ENCODE assay signal across 8 cellular contexts in genomic region chr14:73887704-73888459, GRCh38. TPM values are rescaled to one million over a fixed set of nuclear protein-coding genes. Genes with fewer than 3 reads are reported as not detected.
DNase-seq lines count a peak whose midpoint lies in the region; ATAC-seq and TF ChIP-seq lines count a peak whose summit lies in the region.

No MANE protein-coding gene starts in this region.

- H2BK15ac ChIP-seq in H9 (ENCODE audit: low read depth, low read length), result no peak overlapping the region

- H3K9ac ChIP-seq in H9 (ENCODE audit: extremely low read depth, insufficient read length, low read length) (peak overlapping the region; percentile 85), SK-N-MC (ENCODE audit: insufficient read length) (peak overlapping the region; percentile 96), skeletal muscle satellite cell (ENCODE audit: low read depth, low read length) (peak overlapping the region; percentile 99)

- no peak overlapping the region for H3K14ac ChIP-seq in H9 (ENCODE audit: insufficient read depth, low read length)

- peak overlapping the region; percentile 86 to 91 for H3K4me3 Mint-ChIP-seq in H9

- DNase-seq in H9 (no peak), SK-N-MC (ENCODE audit: low read depth, low spot score) (no peak), fibroblast of peridontal ligament (ENCODE audit: extremely low read depth) (peak; percentile 18), HCEC 1CT (no peak)

- no peak overlapping the region for H2BK120ac ChIP-seq in H9 (ENCODE audit: low read depth, low read length, poor library complexity, severe bottlenecking)

- ATAC-seq in HG02870 (IDR thresholded peaks at IDR 0.05; ENCODE audit: unreplicated experiment), result no peak
- ATAC-seq in GM19351 (IDR thresholded peaks at IDR 0.05; ENCODE audit: unreplicated experiment), result no peak
- ATAC-seq in HG03460 (IDR thresholded peaks at IDR 0.05; ENCODE audit: unreplicated experiment), result no peak

- no peak overlapping the region for H3K56ac ChIP-seq in H9 (ENCODE audit: insufficient read length, low read depth, low read length)

- H3K4me1 ChIP-seq in H9 (ENCODE audit: insufficient read depth, low read length) (no peaks in the 10 kb centered on the region), skeletal muscle satellite cell (ENCODE audit: control insufficient read depth, insufficient read depth, low read length) (peaks cover 23% of the 10 kb centered on the region)

- peaks cover 10% of the 10 kb centered on the region; the same call in 1 of the 2 replicates for H3K79me2 ChIP-seq in H9 (ENCODE audit: insufficient read depth, low read length)

- no peak overlapping the region for H3K18ac ChIP-seq in H9 (ENCODE audit: insufficient read length, low read depth, low read length)

- H2BK12ac ChIP-seq in H9 (ENCODE audit: insufficient read length, low read depth, low read length), result no peak overlapping the region

- no peaks in the 10 kb centered on the region for H3K27me3 Mint-ChIP-seq in H9 (ENCODE audit: low read depth)

- H3K27ac Mint-ChIP-seq in H9, result peak overlapping the region in 1 of 3 experiments; percentile 42; a peak in 2 of 7 replicates

- peaks cover 6% of the 10 kb centered on the region for H3K79me1 ChIP-seq in H9 (ENCODE audit: insufficient read depth, low read depth, low read length, poor library complexity, severe bottlenecking)

- peaks cover 13% of the 10 kb centered on the region for H3K23me2 ChIP-seq in H9 (ENCODE audit: insufficient read length, low read depth, low read length, poor library complexity, severe bottlenecking)

- no peaks in the 10 kb centered on the region for H3K9me3 Mint-ChIP-seq in H9

- no peak overlapping the region for H3T11ph ChIP-seq in H9 (ENCODE audit: low read length)

- H3K23ac ChIP-seq in H9 (ENCODE audit: insufficient read length, low read depth, low read length), result no peak overlapping the region

- no peaks in the 10 kb centered on the region for H4K20me1 ChIP-seq in H9 (ENCODE audit: control insufficient read depth, insufficient read depth, insufficient read length)

- H2BK5ac ChIP-seq in H9 (ENCODE audit: insufficient read length, low read length), result no peak overlapping the region

- WGBS in H9 (ENCODE audit: extremely low coverage, insufficient read length, low lambda C conversion rate), result no CpG with 5 or more reads among the region's 7 CpGs

- no peak overlapping the region for H3K27ac ChIP-seq in H9 (ENCODE audit: insufficient read length, low read depth, low read length)
- H3K27ac ChIP-seq in SK-N-MC, result peak overlapping the region; percentile 67; the same call in 1 of the 2 replicates

- peak overlapping the region; percentile 81 for H3K4me3 ChIP-seq in SK-N-MC
- H3K4me3 ChIP-seq in skeletal muscle satellite cell (ENCODE audit: low read length), result peak overlapping the region; percentile 78

- no peak overlapping the region for H2BK20ac ChIP-seq in H9 (ENCODE audit: low read depth, low read length, poor library complexity, severe bottlenecking)

- H3K9me3 ChIP-seq in H9 (ENCODE audit: control insufficient read depth, low read depth, low read length) (no peaks in the 10 kb centered on the region), SK-N-MC (ENCODE audit: low read depth, low read length) (no peaks in the 10 kb centered on the region), skeletal muscle satellite cell (replicated peaks; ENCODE audit: low read length) (no peaks in the 10 kb centered on the region)

- no peaks in the 10 kb centered on the region for H3K27me3 ChIP-seq in H9 (ENCODE audit: insufficient read depth, low read length)
- H3K27me3 ChIP-seq in skeletal muscle satellite cell (ENCODE audit: control insufficient read depth, insufficient read depth, low read length), result no peaks in the 10 kb centered on the region

- H4K91ac ChIP-seq in H9 (ENCODE audit: insufficient read length, low read depth, low read length), result no peak overlapping the region

- H4K8ac ChIP-seq in H9 (replicated peaks; ENCODE audit: insufficient read length, low read depth, low read length), result no peak overlapping the region

- H3K4me2 ChIP-seq in H9 (ENCODE audit: insufficient read depth, insufficient read length, low read length) (peak overlapping the region; percentile 91), skeletal muscle satellite cell (ENCODE audit: low read length) (peak overlapping the region; percentile 79)

- no peak overlapping the region for H4K5ac ChIP-seq in H9 (ENCODE audit: insufficient read length, low read depth, low read length)

- no peak for TF ChIP-seq CTCF in H9 (conservative IDR thresholded peaks at IDR 0.05)

- no peak overlapping the region for H2AK5ac ChIP-seq in H9 (ENCODE audit: insufficient read length, low read length)

- H3K36me3 ChIP-seq in SK-N-MC (ENCODE audit: insufficient read depth, low read length), result peaks cover 16% of the 10 kb centered on the region
- no peaks in the 10 kb centered on the region for H3K36me3 ChIP-seq in skeletal muscle satellite cell (ENCODE audit: insufficient read depth, low read length)

- H3K4ac ChIP-seq in H9 (ENCODE audit: low read depth, low read length), result no peak overlapping the region

- H2AFZ ChIP-seq in H9 (ENCODE audit: low read length), result no peak overlapping the region

- peaks cover 0 to 9% (median 6%) of the 10 kb centered on the region in 3 experiments; a peak in 4 of 7 replicates for H3K36me3 Mint-ChIP-seq in H9 (ENCODE audit: insufficient read depth in 1 of 3, low read depth in 3 of 3)

- peaks cover 19 to 21% of the 10 kb centered on the region in 2 experiments for H3K4me1 Mint-ChIP-seq in H9

RNA-seq across cellular contexts. Expression of gene ZNF410, which starts 1.2 kb away (rescaled TPM):
- total RNA-seq in H9 (2021), result 24.5 and 28.1 TPM in 2 replicates
- 48.9 and 49.4 TPM in 2 replicates for total RNA-seq in skeletal muscle satellite cell (2012; rRNA removed)

RNA-seq across cellular contexts. Expression of gene PTGR2, which starts 36.3 kb away (rescaled TPM):
- total RNA-seq in H9 (2021), result 5.5 and 6.7 TPM in 2 replicates
- total RNA-seq in skeletal muscle satellite cell (2012; rRNA removed), result 5.6 and 7.2 TPM in 2 replicates
